34 cellular contexts compared by ENCODE assay signal in the genomic region with DNA sequence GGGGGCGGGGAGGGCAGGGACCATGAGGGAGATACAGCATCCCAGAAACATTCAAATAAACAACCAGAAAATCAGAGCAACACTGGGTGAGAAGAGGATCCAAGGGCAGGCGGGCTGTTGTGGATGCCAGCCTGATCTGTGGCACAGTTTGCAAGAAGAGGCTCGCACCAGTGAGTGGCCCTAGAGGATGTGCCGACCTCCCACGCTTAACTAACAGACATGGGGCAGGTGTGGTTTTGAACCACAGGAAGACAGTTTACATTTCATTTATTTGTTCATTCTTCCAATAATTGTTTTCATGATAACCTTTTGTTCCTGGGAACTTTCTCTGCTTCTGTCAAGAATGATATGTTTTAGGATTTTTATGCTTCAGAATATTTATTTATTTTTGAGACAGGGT.
"Had no signal": no experiment of that assay in that cellular context is flagged by ENCODE, and none has a peak within 500 bp of the region (broad histone marks: within the 10 kb centered on the region; RNA-seq: fewer than 3 reads in every experiment).

No MANE protein-coding gene starts in this region.

- DNase-seq: Karpas-422, Kasumi-1, MG63, MM.1S, MV-4-11, NCI-H1048, NCI-H1092, NCI-H1092 treated with DMSO at 0.1 percent for 48 hours, NCI-H1105, NCI-H1105 treated with DMSO at 0.1 percent for 48 hours, NCI-H1417, NCI-H1417 treated with DMSO at 0.1 percent for 48 hours, NCI-H1436, NCI-H1436 treated with DMSO at 0.1 percent for 48 hours, NCI-H146, NCI-H1694, NCI-H1694 treated with DMSO at 0.1 percent for 48 hours, NCI-H187, NCI-H187 treated with DMSO at 0.1 percent for 48 hours, NCI-H1930, NCI-H2029, NCI-H2029 treated with DMSO at 0.1 percent for 48 hours, NCI-H2081, NCI-H2081 treated with DMSO at 0.1 percent for 48 hours, NCI-H2107, NCI-H2171, NCI-H2171 treated with DMSO at 0.1 percent for 48 hours, NCI-H2227 treated with DMSO at 0.1 percent for 48 hours, NCI-H226, NCI-H345, NCI-H446, NCI-H446 treated with DMSO at 0.1 percent for 48 hours, NCI-H510A, NCI-H510A treated with DMSO at 0.1 percent for 48 hours had no signal

- H3K4me3 ChIP-seq: MG63 had no signal
